In the genomic region with DNA sequence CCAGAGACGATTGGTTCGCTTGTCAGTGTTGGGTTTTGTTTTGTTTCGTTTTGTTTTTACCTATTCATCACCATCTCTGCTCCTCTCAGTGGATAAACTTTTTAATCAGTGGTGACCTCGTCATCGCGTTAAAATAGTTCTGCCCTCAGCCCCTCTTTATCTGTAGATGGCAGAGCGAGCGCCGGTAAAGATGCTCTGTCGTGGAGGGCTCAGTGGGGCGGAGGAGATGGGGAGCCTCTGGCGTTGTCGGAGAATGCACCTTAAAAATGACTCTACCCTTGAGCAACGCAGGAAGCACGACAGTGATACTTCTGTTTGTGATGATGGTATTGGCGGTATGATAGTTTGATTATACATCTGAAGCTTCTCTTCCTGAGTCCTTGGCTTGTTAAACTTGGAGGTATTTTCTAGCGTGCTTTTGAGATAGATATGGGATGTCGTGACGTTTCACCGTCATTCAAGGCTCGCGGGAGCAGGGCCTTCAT, we compare ENCODE assay signal across 8 cellular contexts. TPM values are rescaled to one million over a fixed set of nuclear protein-coding genes. Genes with fewer than 3 reads are reported as not detected.
DNase-seq lines count a peak whose midpoint lies in the region; ATAC-seq and TF ChIP-seq lines count a peak whose summit lies in the region.

No MANE protein-coding gene starts in this region.

- no peak for TF ChIP-seq POLR2A in HCT116 (IDR thresholded peaks at IDR 0.05; ENCODE audit: borderline replicate concordance, extremely low read depth, insufficient read depth, insufficient read length)

- no peak overlapping the region for H3K23ac ChIP-seq in mesendoderm (ENCODE audit: low read length)

- H3K79me2 ChIP-seq in HCT116 (ENCODE audit: insufficient read depth, low read length) (peaks cover 45% of the 10 kb centered on the region), mesendoderm (ENCODE audit: control insufficient read depth, insufficient read depth, low read length) (peaks cover 3% of the 10 kb centered on the region)

- no peak overlapping the region for H2AK5ac ChIP-seq in mesendoderm (ENCODE audit: low read length)

- intact Hi-C loops in HCT116 (cut with micrococcal nuclease) = no loop called here
- intact Hi-C loops in activated CD4-positive, alpha-beta T cell treated with anti-CD3 and anti-CD28 coated beads for 36 hours (cut with DNase I, micrococcal nuclease) = loop anchor here (1.0 to 10.0 kb wide), 14 partner anchors 9 to 504 kb away; a partner anchor contains a TSS

- no peaks in the 10 kb centered on the region for H3K9me3 ChIP-seq in HCT116 (ENCODE audit: control insufficient read depth in 1 of 2, insufficient read depth in 1 of 2, low read depth in 1 of 2, low read length in 2 of 2)
- no peaks in the 10 kb centered on the region for H3K9me3 ChIP-seq in duodenal mucosa (ENCODE audit: control insufficient read depth in 1 of 2, low read length in 2 of 2)

- H3K9me3 Mint-ChIP-seq in activated CD4-positive, alpha-beta T cell treated with anti-CD3 and anti-CD28 coated beads for 36 hours (ENCODE audit: low read depth) = no peaks in the 10 kb centered on the region

- H3K27me3 ChIP-seq in HCT116 (ENCODE audit: insufficient read depth, low read length) (no peaks in the 10 kb centered on the region), duodenal mucosa (ENCODE audit: control insufficient read depth in 1 of 2, insufficient read depth in 2 of 2, low read length in 2 of 2) (peaks cover 0 to 3% of the 10 kb centered on the region in 2 donors), mesendoderm (ENCODE audit: insufficient read depth, low read length, poor library complexity) (no peaks in the 10 kb centered on the region)

- H3K79me1 ChIP-seq in mesendoderm (ENCODE audit: low read length) = peaks cover 5% of the 10 kb centered on the region

- RAD21 ChIA-PET in HCT116 (lab: Charles Lee; ENCODE audit: low non-redundant PET in 1 of 2, low total read pairs in 2 of 2, uncharacterized antibody in 2 of 2, unreplicated experiment in 2 of 2) = no interaction called here

- peaks cover 54% of the 10 kb centered on the region for H3K4me1 Mint-ChIP-seq in activated CD4-positive, alpha-beta T cell treated with anti-CD3 and anti-CD28 coated beads for 36 hours

- H2AFZ ChIP-seq in HCT116 (ENCODE audit: low read depth, low read length, poor library complexity, severe bottlenecking) = no peak overlapping the region

- no peaks in the 10 kb centered on the region for H3K27me3 Mint-ChIP-seq in activated CD4-positive, alpha-beta T cell treated with anti-CD3 and anti-CD28 coated beads for 36 hours

- no TSS peak for BruUV-seq in HCT116 (replicated peaks; lab: Mats Ljungman, UMichigan)

- peak overlapping the region; percentile 78 for H3K4me3 ChIP-seq in GM12865 (ENCODE audit: low read depth, low read length)
- H3K4me3 ChIP-seq in HCT116 (replicated peaks in 1 of 2; ENCODE audit: low read depth in 1 of 2, low read length in 2 of 2) = peak overlapping the region; percentile 69 to 96
- H3K4me3 ChIP-seq in duodenal mucosa (ENCODE audit: low read depth in 1 of 2, low read length in 2 of 2) = peak overlapping the region; percentile 91 to 96
- H3K4me3 ChIP-seq in mesendoderm (ENCODE audit: low read length) = peak overlapping the region; percentile 67

- H3K27ac ChIP-seq in HCT116 (ENCODE audit: low read depth, low read length) = peak overlapping the region; percentile 89
- peak overlapping the region; percentile 74 for H3K27ac ChIP-seq in duodenal mucosa (ENCODE audit: low read depth, low read length)
- peak overlapping the region; percentile 39 for H3K27ac ChIP-seq in mesendoderm (ENCODE audit: low read depth, low read length)

- TF ChIP-seq CTCF in GM12865 (IDR thresholded peaks at IDR 0.05; ENCODE audit: insufficient read depth, low read depth, low read length, missing control alignments) = no peak
- TF ChIP-seq CTCF in HCT116 (IDR thresholded peaks at IDR 0.05 in 2 of 3, conservative IDR thresholded peaks at IDR 0.05 in 1 of 3; ENCODE audit: borderline replicate concordance in 1 of 3, insufficient read depth in 1 of 3, low read depth in 2 of 3, low read length in 2 of 3) = no peak

- peaks cover 13% of the 10 kb centered on the region for H3K36me3 Mint-ChIP-seq in activated CD4-positive, alpha-beta T cell treated with anti-CD3 and anti-CD28 coated beads for 36 hours (ENCODE audit: low read depth)

- H3K56ac ChIP-seq in mesendoderm (ENCODE audit: low read length) = peak overlapping the region; percentile 47

- CTCF ChIA-PET in HCT116 (lab: Charles Lee) = interaction anchor here (1.3 kb wide), 1 partner anchor 66 kb away, joined by 4 read pairs; no protein-coding TSS in a partner anchor
- CTCF ChIA-PET in activated CD4-positive, alpha-beta T cell treated with anti-CD3 and anti-CD28 coated beads for 36 hours (lab: Charles Lee) = interaction anchor here (1.0 to 2.1 kb wide), 10 partner anchors 10 to 128 kb away, joined by 3 to 10 read pairs (median 4); no protein-coding TSS in a partner anchor

- no peak overlapping the region for H4K5ac ChIP-seq in mesendoderm (ENCODE audit: low read length)

- peak overlapping the region; percentile 82 for H3K18ac ChIP-seq in mesendoderm (ENCODE audit: low read length)

- POLR2A ChIA-PET in HCT116 (lab: Charles Lee) = interaction anchor here (1.1 kb wide), 1 partner anchor 10 kb away, joined by 3 read pairs; no protein-coding TSS in a partner anchor
- POLR2A ChIA-PET in activated CD4-positive, alpha-beta T cell treated with anti-CD3 and anti-CD28 coated beads for 36 hours (lab: Charles Lee) = interaction anchor here (0.7 to 1.8 kb wide), 9 partner anchors 10 to 271 kb away, joined by 3 to 16 read pairs (median 6); a partner anchor contains a TSS

- no peak for TF ChIP-seq RAD21 in HCT116 (IDR thresholded peaks at IDR 0.05; ENCODE audit: low read depth)

- H3K9me2 ChIP-seq in HCT116 (ENCODE audit: insufficient read depth) = no peaks in the 10 kb centered on the region

- no peak overlapping the region for H2BK15ac ChIP-seq in mesendoderm (replicated peaks; ENCODE audit: low read depth)

- H3K4me3 Mint-ChIP-seq in activated CD4-positive, alpha-beta T cell treated with anti-CD3 and anti-CD28 coated beads for 36 hours = peak overlapping the region; percentile 95

- H3K9ac ChIP-seq in HCT116 (ENCODE audit: low read length) (peak overlapping the region; percentile 70), duodenal mucosa (ENCODE audit: low read depth in 1 of 2, low read length in 2 of 2) (peak overlapping the region; percentile 76 to 84), mesendoderm (ENCODE audit: low read length) (peak overlapping the region; percentile 56)

- H2BK120ac ChIP-seq in mesendoderm (ENCODE audit: low read depth, low read length) = no peak overlapping the region

- H3K4me2 ChIP-seq in HCT116 (ENCODE audit: low read length) = peak overlapping the region; percentile 94
- H3K4me2 ChIP-seq in mesendoderm (ENCODE audit: low read length) = peak overlapping the region; percentile 61

- H2BK5ac ChIP-seq in mesendoderm (ENCODE audit: low read length) = no peak overlapping the region

- H3K4ac ChIP-seq in mesendoderm (ENCODE audit: low read depth, low read length) = no peak overlapping the region

- H4K20me1 ChIP-seq in HCT116 (ENCODE audit: insufficient read depth) = no peaks in the 10 kb centered on the region

- no CpG with 5 or more reads among the region's 22 CpGs for WGBS in mesendoderm (ENCODE audit: extremely low coverage, insufficient coverage, low lambda C conversion rate)

- peak; percentile 43 for ATAC-seq in HCT116
- peak; percentile 73 for ATAC-seq in activated CD4-positive, alpha-beta T cell treated with anti-CD3 and anti-CD28 coated beads for 36 hours

- H3K27ac Mint-ChIP-seq in activated CD4-positive, alpha-beta T cell treated with anti-CD3 and anti-CD28 coated beads for 36 hours = peak overlapping the region; percentile 96

- DNase-seq in GM12865 (ENCODE audit: low read depth) (peak; percentile 71), HCT116 (ENCODE audit: low read depth, low spot score) (no peak), NAMALWA (ENCODE audit: low spot score) (peak; percentile 81), mesendoderm (peak; percentile 32), NCI-H1105 treated with DMSO at 0.1 percent for 48 hours (lab: John Stamatoyannopoulos, UW) (no peak)
- DNase-seq in activated CD4-positive, alpha-beta T cell treated with anti-CD3 and anti-CD28 coated beads for 36 hours = peak; percentile 79
- DNase-seq in stimulated activated CD8-positive, alpha-beta memory T cell treated with anti-CD3 and anti-CD28 coated beads, Interleukin-4, amount 100 ng/mL, for 48 hours = peak; percentile 73

- H3K4me1 ChIP-seq in HCT116 (ENCODE audit: control insufficient read depth in 1 of 2, insufficient read depth in 2 of 2, low read length in 2 of 2) = peaks cover 3 to 16% of the 10 kb centered on the region in 2 experiments; a peak in 3 of 4 replicates
- H3K4me1 ChIP-seq in duodenal mucosa (ENCODE audit: control insufficient read depth in 1 of 2, insufficient read depth in 2 of 2, low read length in 2 of 2) = peaks cover 14 to 17% of the 10 kb centered on the region in 2 donors
- H3K4me1 ChIP-seq in mesendoderm (ENCODE audit: control insufficient read depth, low read depth, low read length) = no peaks in the 10 kb centered on the region

- H4K8ac ChIP-seq in mesendoderm (ENCODE audit: low read depth, low read length) = no peak overlapping the region

- no peaks in the 10 kb centered on the region for H3K36me3 ChIP-seq in HCT116 (ENCODE audit: control insufficient read depth in 1 of 2, insufficient read depth in 2 of 2, low read length in 2 of 2)
- no peaks in the 10 kb centered on the region for H3K36me3 ChIP-seq in duodenal mucosa (ENCODE audit: control insufficient read depth in 1 of 2, insufficient read depth in 2 of 2, low read length in 2 of 2)
- H3K36me3 ChIP-seq in mesendoderm (ENCODE audit: control insufficient read depth, insufficient read depth, low read length) = no peaks in the 10 kb centered on the region

TF ChIP-seq in HCT116, 20 proteins besides CTCF, POLR2A, EP300 and RAD21 (continues in another document):
- TF ChIP-seq JUND (IDR thresholded peaks at IDR 0.05) (no peak), EGR1 (IDR thresholded peaks at IDR 0.05; ENCODE audit: low read depth) (no peak), EZH2phosphoT487 (IDR thresholded peaks at IDR 0.05; ENCODE audit: borderline replicate concordance) (no peak), YY1 (IDR thresholded peaks at IDR 0.05; ENCODE audit: extremely low read depth, insufficient replicate concordance, low read depth, low read length) (no peak), SP1 (IDR thresholded peaks at IDR 0.05; ENCODE audit: low read depth) (no peak), EZH2 (IDR thresholded peaks at IDR 0.05) (no peak), CBX3 (IDR thresholded peaks at IDR 0.05; ENCODE audit: low read depth) (no peak), ELF1 (IDR thresholded peaks at IDR 0.05; ENCODE audit: borderline replicate concordance, low read depth) (no peak)
- TF ChIP-seq, protein P1, sequence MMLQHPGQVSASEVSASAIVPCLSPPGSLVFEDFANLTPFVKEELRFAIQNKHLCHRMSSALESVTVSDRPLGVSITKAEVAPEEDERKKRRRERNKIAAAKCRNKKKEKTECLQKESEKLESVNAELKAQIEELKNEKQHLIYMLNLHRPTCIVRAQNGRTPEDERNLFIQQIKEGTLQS (IDR thresholded peaks at IDR 0.05) = no peak

RNA-seq across cellular contexts. Expression of a gene that starts 0.6 kb away (rescaled TPM):
- total RNA-seq in HCT116 (2021; ENCODE audit: unreplicated experiment) = 9.9 TPM
- polyA plus RNA-seq in HCT116 (2012) = 3.7 and 5.1 TPM in 2 replicates
- total RNA-seq in activated CD4-positive, alpha-beta T cell treated with anti-CD3 and anti-CD28 coated beads for 36 hours = 10 to 100 TPM; 19.3 to 19.5 TPM
- 6.1 TPM for polyA plus RNA-seq in mesendoderm (2013, experiment 1 of 2)
- polyA plus RNA-seq in mesendoderm (2013, experiment 2 of 2) = 5.9 TPM

Comparison
In these comparisons a context has a peak if more than half of its experiments do, and no peak if none do; other contexts are left out.
1. DNase-seq: peak in GM12865 (single experiment), NAMALWA (single experiment), activated CD4-positive, alpha-beta T cell treated with anti-CD3 and anti-CD28 coated beads for 36 hours (single experiment), mesendoderm (single experiment) and stimulated activated CD8-positive, alpha-beta memory T cell treated with anti-CD3 and anti-CD28 coated beads, Interleukin-4, amount 100 ng/mL, for 48 hours (single experiment); none in HCT116 (single experiment) and NCI-H1105 treated with DMSO at 0.1 percent for 48 hours (single experiment).
2. H3K27ac ChIP-seq: peak in every context shown above with its lines; median percentile 89 in HCT116; 74 in duodenal mucosa; 39 in mesendoderm.
3. Peak in every context shown above with its lines, with median percentiles within 50 percentile points of each other: H3K4me3 ChIP-seq and H3K9ac ChIP-seq.